In genomic region chr13:23505007-23505406, GRCh38 we compare ENCODE assay signal across 13 cellular contexts.
DNase-seq lines count a peak whose midpoint lies in the region; ATAC-seq and TF ChIP-seq lines count a peak whose summit lies in the region.
"Had no signal": no experiment of that assay in that cellular context is flagged by ENCODE, and none has a peak within 500 bp of the region (broad histone marks: within the 10 kb centered on the region; RNA-seq: fewer than 3 reads in every experiment).

No MANE protein-coding gene starts in this region.

- H3K14ac ChIP-seq in IMR-90 (replicated peaks; ENCODE audit: low read depth, low read length), result peak overlapping the region; percentile 84

- peak overlapping the region; percentile 82 for H2BK5ac ChIP-seq in IMR-90 (ENCODE audit: low read depth, low read length, poor library complexity, severe bottlenecking)

- H3K9me3 ChIP-seq in IMR-90 (ENCODE audit: control insufficient read depth, insufficient read depth, low read length), result no peaks in the 10 kb centered on the region
- H3K9me3 ChIP-seq in esophagus muscularis mucosa, result no peaks in the 10 kb centered on the region
- no peaks in the 10 kb centered on the region for H3K9me3 ChIP-seq in left lung
- H3K9me3 ChIP-seq in lower lobe of right lung, result no peaks in the 10 kb centered on the region
- H3K9me3 ChIP-seq: sigmoid colon had no signal

- CTCF ChIA-PET in IMR-90 (lab: Yijun Ruan, JAX), result interaction anchor here (1.6 kb wide), 1 partner anchor 203 kb away, joined by 3 read pairs; no protein-coding TSS in a partner anchor

- peak overlapping the region; percentile 96 for H2BK20ac ChIP-seq in IMR-90 (ENCODE audit: low read depth, low read length)

- WGBS in IMR-90 (ENCODE audit: extremely low coverage in 2 of 2, insufficient read length in 1 of 2), 2 experiments, result 25% methylated on average over 4 of the region's 8 CpGs; no CpG with 5 or more reads in 1 of the 2 experiments
- 37% methylated on average over 8 of the region's 8 CpGs for WGBS in esophagus muscularis mucosa

- H3K56ac ChIP-seq in IMR-90 (ENCODE audit: extremely low read depth, insufficient read depth, low read length), result peak overlapping the region; percentile 80; the same call in 1 of the 2 replicates

- peak overlapping the region; percentile 93 for H4K91ac ChIP-seq in IMR-90 (ENCODE audit: insufficient read depth, low read depth, low read length)

- TF ChIP-seq CTCF in IMR-90 (conservative IDR thresholded peaks at IDR 0.05; ENCODE audit: low read depth, low read length) (no peak), esophagus muscularis mucosa (IDR thresholded peaks at IDR 0.05) (no peak), left lung (IDR thresholded peaks at IDR 0.05) (no peak), lower lobe of right lung (IDR thresholded peaks at IDR 0.05) (no peak)

- H3K4me1 ChIP-seq in ACC112 (ENCODE audit: control insufficient read depth, insufficient read depth, low read length, unreplicated experiment) (peaks cover 38% of the 10 kb centered on the region), IMR-90 (ENCODE audit: control insufficient read depth, insufficient read depth, low read length) (peaks cover 34% of the 10 kb centered on the region), esophagus muscularis mucosa (peaks cover 10 to 40% (median 38%) of the 10 kb centered on the region in 4 donors), left lung (no peaks in the 10 kb centered on the region), lower lobe of right lung (no peaks in the 10 kb centered on the region)

- peaks cover 0 to 24% of the 10 kb centered on the region in 2 experiments; a peak in 2 of 4 replicates for H3K79me1 ChIP-seq in IMR-90 (ENCODE audit: low read depth in 1 of 2, low read length in 2 of 2)

- POLR2A ChIA-PET in IMR-90 (lab: Charles Lee; ENCODE audit: unreplicated experiment), result no interaction called here

- H2AFZ ChIP-seq in ACC112 (ENCODE audit: low read length, unreplicated experiment), result no peak overlapping the region
- peak overlapping the region; percentile 81 for H2AFZ ChIP-seq in IMR-90 (replicated peaks; ENCODE audit: low read length, poor library complexity)

- BruUV-seq in IMR-90 (replicated peaks; lab: Mats Ljungman, UMichigan), result no TSS peak

- dilution Hi-C loops in IMR-90 (cut with HindIII; ENCODE audit: low sequenced_read_pairs, unreplicated experiment), result no loop called here

- peak overlapping the region; percentile 3; the same call in 1 of the 2 replicates for H3K27ac ChIP-seq in ACC112 (ENCODE audit: low read depth, low read length)
- H3K27ac ChIP-seq in IMR-90 (ENCODE audit: insufficient read depth, low read length), result peak overlapping the region; percentile 62
- H3K27ac ChIP-seq in esophagus muscularis mucosa (replicated peaks in 1 of 4), result peak overlapping the region; percentile 47 to 67 (median 58)
- H3K27ac ChIP-seq in left lung, result no peak overlapping the region
- H3K27ac ChIP-seq in lower lobe of right lung, result no peak overlapping the region

- no peak for TF ChIP-seq EP300 in esophagus muscularis mucosa (IDR thresholded peaks at IDR 0.05)

- peak overlapping the region; percentile 90 for H2AK5ac ChIP-seq in IMR-90 (ENCODE audit: low read depth, low read length)

- H2BK15ac ChIP-seq in IMR-90 (ENCODE audit: low read depth, low read length), result peak overlapping the region; percentile 87; the same call in 2 of the 3 replicates

- in situ Hi-C loops in IMR-90 (cut with MboI; ENCODE audit: low sequenced_read_pairs), result no loop called here

- peak overlapping the region; percentile 91 for H3K23ac ChIP-seq in IMR-90 (ENCODE audit: low read depth, low read length)

- H3K4me3 ChIP-seq in ACC112 (ENCODE audit: low read depth, low read length), result peak overlapping the region; percentile 24; the same call in 1 of the 2 replicates
- H3K4me3 ChIP-seq in IMR-90 (ENCODE audit: insufficient read depth, low read depth, low read length), result no peak overlapping the region
- H3K4me3 ChIP-seq in esophagus muscularis mucosa, result peak overlapping the region in 1 of 4 donors; percentile 14
- H3K4me3 ChIP-seq in left lung, result no peak overlapping the region
- H3K4me3 ChIP-seq in lower lobe of right lung, result no peak overlapping the region
- H3K4me3 ChIP-seq: sigmoid colon had no signal

- H4K20me1 ChIP-seq in IMR-90 (ENCODE audit: insufficient read depth, low read length), result no peaks in the 10 kb centered on the region

- ATAC-seq in IMR-90 (ENCODE audit: low read depth) (peak; percentile 70), left lung (peak; percentile 52), lower lobe of right lung (no peak)

- TF ChIP-seq RAD21 in IMR-90 (IDR thresholded peaks at IDR 0.05; ENCODE audit: low read length), result no peak

- H4K5ac ChIP-seq in IMR-90 (ENCODE audit: low read depth, low read length), result peak overlapping the region; percentile 47

- TF ChIP-seq POLR2A in IMR-90 (IDR thresholded peaks at IDR 0.05; ENCODE audit: low read depth, low read length), result no peak
- no peak for TF ChIP-seq POLR2A in esophagus muscularis mucosa (IDR thresholded peaks at IDR 0.05; ENCODE audit: low read depth)

- intact Hi-C loops in IMR-90 (cut with micrococcal nuclease) (loop anchor here (1.0 to 5.0 kb wide), 2 partner anchors 54 to 167 kb away; no protein-coding TSS in a partner anchor), esophagus muscularis mucosa (cut with DNase I) (no loop called here), left lung (cut with DNase I) (no loop called here), lower lobe of right lung (cut with DNase I) (no loop called here)

- peaks cover 31% of the 10 kb centered on the region for H3K9me1 ChIP-seq in IMR-90 (ENCODE audit: insufficient read depth, low read length)

- peak overlapping the region; percentile 80 for H2AK9ac ChIP-seq in IMR-90 (replicated peaks; ENCODE audit: low read depth, low read length, poor library complexity)

- peak overlapping the region; percentile 32 for H3K9ac ChIP-seq in IMR-90 (ENCODE audit: low read depth, low read length)

- H3K27me3 ChIP-seq in ACC112 (ENCODE audit: insufficient read depth, low read length) (no peaks in the 10 kb centered on the region), IMR-90 (ENCODE audit: control insufficient read depth, insufficient read depth, low read length) (no peaks in the 10 kb centered on the region), esophagus muscularis mucosa (no peaks in the 10 kb centered on the region), left lung (no peaks in the 10 kb centered on the region), lower lobe of right lung (ENCODE audit: low read depth) (no peaks in the 10 kb centered on the region)
- H3K27me3 ChIP-seq: sigmoid colon had no signal

- peak overlapping the region; percentile 23 to 94; a peak in 2 of 4 replicates for H4K8ac ChIP-seq in IMR-90 (ENCODE audit: low read depth in 2 of 2, low read length in 2 of 2)

- DNase-seq in IMR-90, result peak; percentile 74
- no peak for DNase-seq in esophagus muscularis mucosa (ENCODE audit: extremely low spot score)
- DNase-seq in left lung, result no peak
- no peak for DNase-seq in SKM-1 treated with dmso at 0.1 percent for 144 hours (lab: John Stamatoyannopoulos, UW; ENCODE audit: unreplicated experiment)
- DNase-seq in lower lobe of right lung, result no peak
- DNase-seq in SKM-1 (lab: John Stamatoyannopoulos, UW; ENCODE audit: unreplicated experiment), result no peak
- DNase-seq in activated naive CD4-positive, alpha-beta T cell treated with anti-CD3 and anti-CD28 coated beads, Interleukin-2, amount 50 U/mL, for 16 hours, result no peak
- DNase-seq: activated CD4-positive, alpha-beta T cell treated with anti-CD3 and anti-CD28 coated beads for 1 hour; caudate nucleus; NCI-H1092 treated with DMSO at 0.1 percent for 48 hours; NCI-H69; sigmoid colon had no signal

- H3K4ac ChIP-seq in IMR-90 (ENCODE audit: low read depth, low read length), result peak overlapping the region; percentile 96

- H3K36me3 ChIP-seq in ACC112 (ENCODE audit: insufficient read depth, low read length), result no peaks in the 10 kb centered on the region
- no peaks in the 10 kb centered on the region for H3K36me3 ChIP-seq in IMR-90 (ENCODE audit: control insufficient read depth, insufficient read depth, low read length)
- H3K36me3 ChIP-seq in esophagus muscularis mucosa, result no peaks in the 10 kb centered on the region
- H3K36me3 ChIP-seq in left lung, result no peaks in the 10 kb centered on the region
- H3K36me3 ChIP-seq in lower lobe of right lung, result no peaks in the 10 kb centered on the region
- H3K36me3 ChIP-seq: sigmoid colon had no signal

- peak overlapping the region; percentile 97 for H2BK120ac ChIP-seq in IMR-90 (ENCODE audit: low read depth, low read length)

- peak overlapping the region; percentile 61 for H3K4me2 ChIP-seq in IMR-90 (ENCODE audit: low read depth, low read length)

- no peaks in the 10 kb centered on the region for H3K79me2 ChIP-seq in ACC112 (ENCODE audit: control insufficient read depth, insufficient read depth, low read length, unreplicated experiment)

- H3K18ac ChIP-seq in IMR-90 (ENCODE audit: low read depth, low read length), result peak overlapping the region; percentile 59

TF ChIP-seq in IMR-90, 13 proteins besides CTCF, POLR2A, EP300 and RAD21:
- TF ChIP-seq RFX5 (IDR thresholded peaks at IDR 0.05; ENCODE audit: low read depth, low read length) (no peak), CEBPB (IDR thresholded peaks at IDR 0.05; ENCODE audit: low read depth, low read length) (0 out of 2 replicates have a peak, but pooled peaks have one; percentile 19), CHD1 (IDR thresholded peaks at IDR 0.05; ENCODE audit: low read depth, low read length) (no peak), ELK1 (IDR thresholded peaks at IDR 0.05; ENCODE audit: borderline replicate concordance, low read depth, low read length) (no peak), BHLHE40 (IDR thresholded peaks at IDR 0.05; ENCODE audit: low read depth, low read length) (0 out of 2 replicates have a peak, but pooled peaks have one; percentile 13)

Comparison
In these comparisons a context has a peak if more than half of its experiments do, and no peak if none do; other contexts are left out.
1. H3K27ac ChIP-seq: peak in ACC112 (single experiment), IMR-90 (single experiment) and esophagus muscularis mucosa (4 of 4); none in left lung (0 of 2) and lower lobe of right lung (single experiment).
2. ATAC-seq: peak in IMR-90 (single experiment) and left lung (single experiment); none in lower lobe of right lung (0 of 2).